15 cellular contexts compared by ENCODE assay signal in genomic region chr2:236365258-236366048, GRCh38.
DNase-seq lines count a peak whose midpoint lies in the region; ATAC-seq and TF ChIP-seq lines count a peak whose summit lies in the region.
"Had no signal": no experiment of that assay in that cellular context is flagged by ENCODE, and none has a peak within 500 bp of the region (broad histone marks: within the 10 kb centered on the region; RNA-seq: fewer than 3 reads in every experiment).

No MANE protein-coding gene starts in this region.

- no peaks in the 10 kb centered on the region for H3K9me3 Mint-ChIP-seq in stimulated activated naive CD8-positive, alpha-beta T cell treated with anti-CD3 and anti-CD28 coated beads, Interleukin-15, amount 100 ng/mL, for 72 hours
- H3K9me3 Mint-ChIP-seq in natural killer cell: no peaks in the 10 kb centered on the region
- H3K9me3 Mint-ChIP-seq: memory B cell had no signal

- no peak for DNase-seq in stimulated activated naive CD8-positive, alpha-beta T cell treated with anti-CD3 and anti-CD28 coated beads, Interleukin-15, Interleukin-2, amounts not matched to agents 100 U/mL and 50 U/mL, for 24 hours
- DNase-seq in stimulated activated naive CD8-positive, alpha-beta T cell treated with anti-CD3 and anti-CD28 coated beads, Interleukin-15, amount 100 ng/mL, for 72 hours: no peak
- DNase-seq in T-helper 17 cell (no peak), natural killer cell (no peak)
- DNase-seq: amygdala, cortex of kidney, left cardiac atrium, NCI-H1694, NCI-H2171, NCI-H524 had no signal

- H3K27me3 Mint-ChIP-seq in stimulated activated naive CD8-positive, alpha-beta T cell treated with anti-CD3 and anti-CD28 coated beads, Interleukin-15, amount 100 ng/mL, for 72 hours: peaks cover 78% of the 10 kb centered on the region
- H3K27me3 Mint-ChIP-seq in T-helper 17 cell: peaks cover 9% of the 10 kb centered on the region
- peaks cover 35 to 41% of the 10 kb centered on the region in 2 donors for H3K27me3 Mint-ChIP-seq in natural killer cell (ENCODE audit: low read depth in 2 of 2)

- peak; percentile 2 for ATAC-seq in stimulated activated naive CD8-positive, alpha-beta T cell treated with anti-CD3 and anti-CD28 coated beads, Interleukin-15, Interleukin-2, amounts not matched to agents 100 U/mL and 50 U/mL, for 24 hours
- no peak for ATAC-seq in stimulated activated naive CD8-positive, alpha-beta T cell treated with anti-CD3 and anti-CD28 coated beads, Interleukin-15, amount 100 ng/mL, for 72 hours
- ATAC-seq in T-helper 17 cell (no peak), natural killer cell (no peak), GM21381 (IDR thresholded peaks at IDR 0.05; ENCODE audit: unreplicated experiment) (no peak), GM21723 (IDR thresholded peaks at IDR 0.05; ENCODE audit: unreplicated experiment) (no peak), SK-N-SH treated with all-trans-retinoic acid at 6 μM for 48 hours (no peak)
- ATAC-seq: left cardiac atrium had no signal

- no peak for TF ChIP-seq CTCF in natural killer cell (IDR thresholded peaks at IDR 0.05)

- H3K4me1 Mint-ChIP-seq in stimulated activated naive CD8-positive, alpha-beta T cell treated with anti-CD3 and anti-CD28 coated beads, Interleukin-15, amount 100 ng/mL, for 72 hours: peaks cover 35% of the 10 kb centered on the region
- H3K4me1 Mint-ChIP-seq in T-helper 17 cell (peaks cover 45% of the 10 kb centered on the region), natural killer cell (peaks cover 34 to 35% of the 10 kb centered on the region in 2 donors)

- no peak overlapping the region for H3K27ac Mint-ChIP-seq in stimulated activated naive CD8-positive, alpha-beta T cell treated with anti-CD3 and anti-CD28 coated beads, Interleukin-15, amount 100 ng/mL, for 72 hours
- H3K27ac Mint-ChIP-seq in T-helper 17 cell (peak overlapping the region; percentile 78), natural killer cell (peak overlapping the region in 1 of 2 donors; percentile 55)
- H3K27ac Mint-ChIP-seq: memory B cell had no signal

- H3K36me3 Mint-ChIP-seq in T-helper 17 cell (ENCODE audit: low read depth) (no peaks in the 10 kb centered on the region), natural killer cell (no peaks in the 10 kb centered on the region)
- H3K36me3 Mint-ChIP-seq: memory B cell had no signal

- H3K9me3 ChIP-seq in T-helper 17 cell (ENCODE audit: control insufficient read depth, low read length, poor library complexity, severe bottlenecking): no peaks in the 10 kb centered on the region
- H3K9me3 ChIP-seq: suprapubic skin had no signal

- H3K4me3 Mint-ChIP-seq in stimulated activated naive CD8-positive, alpha-beta T cell treated with anti-CD3 and anti-CD28 coated beads, Interleukin-15, amount 100 ng/mL, for 72 hours: no peak overlapping the region
- H3K4me3 Mint-ChIP-seq in T-helper 17 cell (peak overlapping the region; percentile 84), natural killer cell (peak overlapping the region; percentile 29)

- intact Hi-C loops in natural killer cell (cut with micrococcal nuclease): no loop called here

TF ChIP-seq in SK-N-SH treated with all-trans-retinoic acid at 6 μM for 48 hours, 23 proteins besides CTCF, POLR2A, EP300 and RAD21:
- no peak for TF ChIP-seq ESRRG (CRISPR knock-in tag; IDR thresholded peaks at IDR 0.05)
- no peak for TF ChIP-seq ZFP3 (CRISPR knock-in tag; IDR thresholded peaks at IDR 0.05)
- TF ChIP-seq POU6F1 (CRISPR knock-in tag; IDR thresholded peaks at IDR 0.05; ENCODE audit: borderline replicate concordance, low read depth): no peak
- no peak for TF ChIP-seq ZNF8 (CRISPR knock-in tag; IDR thresholded peaks at IDR 0.05)
- no peak for TF ChIP-seq ZNF70 (CRISPR knock-in tag; IDR thresholded peaks at IDR 0.05)
- TF ChIP-seq ZNF565 (CRISPR knock-in tag; conservative IDR thresholded peaks at IDR 0.05; ENCODE audit: low read depth): no peak
- TF ChIP-seq PPARA (CRISPR knock-in tag; IDR thresholded peaks at IDR 0.05; ENCODE audit: borderline replicate concordance): no peak
- TF ChIP-seq OSR1 (CRISPR knock-in tag; IDR thresholded peaks at IDR 0.05): no peak
- no peak for TF ChIP-seq GLIS3 (CRISPR knock-in tag; IDR thresholded peaks at IDR 0.05)
- TF ChIP-seq RARB (CRISPR knock-in tag; IDR thresholded peaks at IDR 0.05): no peak
- TF ChIP-seq SNAI2 (CRISPR knock-in tag; IDR thresholded peaks at IDR 0.05): no peak
- no peak for TF ChIP-seq BACH2 (CRISPR knock-in tag; IDR thresholded peaks at IDR 0.05; ENCODE audit: borderline replicate concordance)
- no peak for TF ChIP-seq ZFP30 (CRISPR knock-in tag; IDR thresholded peaks at IDR 0.05)
- TF ChIP-seq TOX (CRISPR knock-in tag; IDR thresholded peaks at IDR 0.05; ENCODE audit: borderline replicate concordance): no peak
- TF ChIP-seq ARNTL (CRISPR knock-in tag; IDR thresholded peaks at IDR 0.05; ENCODE audit: borderline replicate concordance, low read depth): no peak
- no peak for TF ChIP-seq PATZ1 (CRISPR knock-in tag; IDR thresholded peaks at IDR 0.05; ENCODE audit: borderline replicate concordance)
- no peak for TF ChIP-seq TSHZ2 (CRISPR knock-in tag; IDR thresholded peaks at IDR 0.05)

Comparison
In these comparisons a context has a peak if more than half of its experiments do, and no peak if none do; other contexts are left out.
1. H3K4me3 Mint-ChIP-seq: peak in T-helper 17 cell (single experiment) and natural killer cell (single experiment); none in stimulated activated naive CD8-positive, alpha-beta T cell treated with anti-CD3 and anti-CD28 coated beads, Interleukin-15, amount 100 ng/mL, for 72 hours (0 of 2).